In the genomic region with DNA sequence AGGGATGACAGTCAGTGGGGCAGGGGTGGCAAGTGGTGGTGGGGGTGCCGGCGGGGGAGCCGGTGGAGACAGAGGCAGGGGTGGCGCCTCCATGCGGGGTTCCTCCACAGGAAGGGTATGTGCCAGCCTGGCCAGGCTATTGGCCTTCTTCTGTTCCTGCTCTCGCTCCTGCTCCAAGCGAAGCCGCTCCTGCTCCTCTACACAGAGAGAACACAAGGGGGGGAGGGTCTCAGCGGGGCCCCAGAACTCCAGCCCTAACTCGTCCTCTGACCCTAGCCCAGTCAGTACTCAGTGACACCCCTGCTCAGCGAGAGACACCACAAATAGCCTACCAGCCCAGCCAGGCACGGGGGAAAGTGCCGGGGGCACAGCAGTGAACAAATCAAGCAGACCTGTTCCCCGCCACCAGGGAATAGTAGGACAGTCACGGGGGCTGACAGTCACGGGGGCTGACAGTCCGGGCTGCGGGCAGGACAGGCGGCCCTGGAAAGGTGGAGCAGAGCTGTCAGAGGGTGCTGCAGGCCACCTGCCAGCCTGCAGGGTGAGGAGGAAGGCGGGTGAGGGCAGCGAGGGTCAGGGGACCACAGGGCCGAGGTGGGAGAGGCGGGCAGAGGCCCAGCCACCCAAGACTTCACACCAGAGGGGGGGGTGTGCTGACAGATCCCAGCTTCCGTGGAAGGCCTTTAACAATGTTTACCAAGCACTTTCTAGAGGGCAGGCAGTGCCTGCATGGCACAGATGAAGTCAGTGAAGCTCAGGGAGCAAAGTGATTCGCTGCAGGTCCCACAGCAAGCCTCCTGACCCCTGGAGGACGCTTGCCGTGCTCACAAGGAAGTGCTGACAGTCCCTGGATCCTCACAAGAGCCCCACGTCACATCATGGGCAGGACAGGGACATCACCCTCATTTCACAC, we compare ENCODE assay signal across 7 cellular contexts. TPM values are rescaled to one million over a fixed set of nuclear protein-coding genes. Genes with fewer than 3 reads are reported as not detected.
DNase-seq lines count a peak whose midpoint lies in the region; ATAC-seq and TF ChIP-seq lines count a peak whose summit lies in the region.

No MANE protein-coding gene starts in this region.

- H3K36me3 Mint-ChIP-seq in T-helper 17 cell (ENCODE audit: low read depth): peaks cover 4% of the 10 kb centered on the region
- H3K36me3 Mint-ChIP-seq in progenitor cell of endocrine pancreas (ENCODE audit: insufficient read depth): no peaks in the 10 kb centered on the region

- H3K4me3 Mint-ChIP-seq in T-helper 17 cell (peak overlapping the region; percentile 99), progenitor cell of endocrine pancreas (ENCODE audit: low read depth) (peak overlapping the region; percentile 45)

- H3K27ac Mint-ChIP-seq in T-helper 17 cell: peak overlapping the region; percentile 88
- peak overlapping the region; percentile 89 for H3K27ac Mint-ChIP-seq in progenitor cell of endocrine pancreas

- TF ChIP-seq CTCF in progenitor cell of endocrine pancreas (IDR thresholded peaks at IDR 0.05; ENCODE audit: unreplicated experiment): no peak

- H3K9me3 ChIP-seq in T-helper 17 cell (ENCODE audit: control insufficient read depth, low read length, poor library complexity, severe bottlenecking): no peaks in the 10 kb centered on the region

- H3K4me3 ChIP-seq in H7 (ENCODE audit: insufficient read depth, low read depth, low read length): no peak overlapping the region

- ATAC-seq in T-helper 17 cell (no peak), HG02840 (IDR thresholded peaks at IDR 0.05; ENCODE audit: low FRiP score, unreplicated experiment) (no peak), GM21360 (IDR thresholded peaks at IDR 0.05; ENCODE audit: unreplicated experiment) (no peak)

- peak; percentile 46 for DNase-seq in H7
- no peak for DNase-seq in T-helper 17 cell
- peak; percentile 42 for DNase-seq in fibroblast of peridontal ligament (ENCODE audit: extremely low read depth)
- no peak for DNase-seq in progenitor cell of endocrine pancreas (ENCODE audit: low spot score, unreplicated experiment)
- DNase-seq in activated CD4-positive, alpha-beta T cell treated with anti-CD3 and anti-CD28 coated beads for 48 hours: no peak

- H3K4me1 Mint-ChIP-seq in T-helper 17 cell: peaks cover 49% of the 10 kb centered on the region
- peaks cover 47% of the 10 kb centered on the region for H3K4me1 Mint-ChIP-seq in progenitor cell of endocrine pancreas (ENCODE audit: low read depth)

- no peaks in the 10 kb centered on the region for H3K36me3 ChIP-seq in H7 (replicated peaks; ENCODE audit: control insufficient read depth, insufficient read depth, low read length)

- no peaks in the 10 kb centered on the region for H3K9me3 Mint-ChIP-seq in progenitor cell of endocrine pancreas (ENCODE audit: low read depth)

- H3K27me3 ChIP-seq in H7 (ENCODE audit: control insufficient read depth, insufficient read depth, low read length): no peaks in the 10 kb centered on the region

- H3K27me3 Mint-ChIP-seq in T-helper 17 cell: no peaks in the 10 kb centered on the region
- no peaks in the 10 kb centered on the region for H3K27me3 Mint-ChIP-seq in progenitor cell of endocrine pancreas

RNA-seq across cellular contexts. Expression of gene MNT, which starts 5.3 kb away (rescaled TPM):
- total RNA-seq in H7 (2014; rRNA removed; shearing (Covaris generic)): 9.0 and 13.4 TPM in 2 replicates
- total RNA-seq in T-helper 17 cell: 100 to 1,000 TPM in 1 of 2 donors, 10 to 100 TPM in 1; 92.9 to 110 TPM
- 32.1 and 35.5 TPM in 2 replicates for total RNA-seq in progenitor cell of endocrine pancreas

RNA-seq across cellular contexts. Expression of gene SGSM2, which starts 58.2 kb away (rescaled TPM):
- 31.4 and 35.8 TPM in 2 replicates for total RNA-seq in H7 (2014; rRNA removed; shearing (Covaris generic))
- total RNA-seq in T-helper 17 cell (100 to 1,000 TPM; 119 to 128 TPM), progenitor cell of endocrine pancreas (117 and 127 TPM in 2 replicates)

RNA-seq across cellular contexts. Expression of gene TSR1, which starts 59.3 kb away (rescaled TPM):
- 70.1 and 81.8 TPM in 2 replicates for total RNA-seq in H7 (2014; rRNA removed; shearing (Covaris generic))
- total RNA-seq in T-helper 17 cell (10 to 100 TPM; 24.9 to 35.4 TPM), progenitor cell of endocrine pancreas (33.5 and 36.2 TPM in 2 replicates)

Comparison
In these comparisons a context has a peak if more than half of its experiments do, and no peak if none do; other contexts are left out.
1. DNase-seq: peak in H7 (single experiment) and fibroblast of peridontal ligament (single experiment); none in T-helper 17 cell (0 of 3), progenitor cell of endocrine pancreas (single experiment) and activated CD4-positive, alpha-beta T cell treated with anti-CD3 and anti-CD28 coated beads for 48 hours (single experiment).